1 cellular context compared by ENCODE assay signal in genomic region chr14:95686935-95687334, GRCh38.
TF ChIP-seq lines count a peak whose summit lies in the region.

No MANE protein-coding gene starts in this region.

TF ChIP-seq in GM23338, 12 proteins besides CTCF, POLR2A, EP300 and RAD21 (continued from another document):
- TF ChIP-seq ZNF462 (CRISPR knock-in tag; IDR thresholded peaks at IDR 0.05): no peak
- no peak for TF ChIP-seq POLR2AphosphoS5 (IDR thresholded peaks at IDR 0.05; ENCODE audit: low read depth)
- TF ChIP-seq EZH2phosphoT487 (IDR thresholded peaks at IDR 0.05; ENCODE audit: unreplicated experiment): no peak
- no peak for TF ChIP-seq EZH2 (IDR thresholded peaks at IDR 0.05; ENCODE audit: low read depth, unreplicated experiment)
- no peak for TF ChIP-seq JUNB (IDR thresholded peaks at IDR 0.05; ENCODE audit: unreplicated experiment)
- TF ChIP-seq STAT1 (IDR thresholded peaks at IDR 0.05; ENCODE audit: unreplicated experiment): no peak
- no peak for TF ChIP-seq ETS1 (IDR thresholded peaks at IDR 0.05)
- no peak for TF ChIP-seq CREB1 (CRISPR knock-in tag; IDR thresholded peaks at IDR 0.05; ENCODE audit: low read depth)
- TF ChIP-seq NANOG (IDR thresholded peaks at IDR 0.05; ENCODE audit: borderline replicate concordance): no peak
